31 cellular contexts compared by ENCODE assay signal in the genomic region with DNA sequence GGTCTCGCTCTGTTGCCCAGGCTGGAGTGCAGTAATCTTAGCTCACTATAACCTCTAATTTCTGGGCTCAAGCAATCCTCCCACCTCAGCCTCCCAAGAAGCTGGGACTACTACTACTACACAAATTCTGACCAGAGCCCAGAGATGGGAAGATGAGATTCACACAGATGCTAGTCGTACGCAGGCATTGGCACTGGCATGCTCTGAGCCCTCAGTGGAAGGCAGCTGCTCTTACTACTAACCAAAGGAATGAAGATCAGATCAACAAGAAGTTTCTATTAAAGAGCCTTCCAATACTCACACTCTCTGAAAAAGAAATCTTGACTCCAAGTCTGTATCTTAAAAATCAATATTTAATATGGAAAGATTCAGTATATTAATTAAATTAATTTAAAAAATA. TPM values are rescaled to one million over a fixed set of nuclear protein-coding genes. Genes with fewer than 3 reads are reported as not detected.
"Had no signal": no experiment of that assay in that cellular context is flagged by ENCODE, and none has a peak within 500 bp of the region (broad histone marks: within the 10 kb centered on the region; RNA-seq: fewer than 3 reads in every experiment).

No MANE protein-coding gene starts in this region.

- DNase-seq: activated CD4-positive, alpha-beta T cell treated with anti-CD3 and anti-CD28 coated beads, Interleukin-2, amount 10 ng/mL, durations not matched to agents 24 days and 14 days; activated CD4-positive, alpha-beta T cell treated with anti-CD3 and anti-CD28 coated beads, Interleukin-2, amount 50 U/mL, for 4 hours; activated CD8-positive, alpha-beta T cell treated with anti-CD3 and anti-CD28 coated beads for 36 hours; activated gamma-delta T cell treated with Interleukin-2 at 50 U/mL for 16 hours; activated naive CD4-positive, alpha-beta T cell treated with anti-CD3 and anti-CD28 coated beads for 36 hours; activated T-cell treated with anti-CD3 and anti-CD28 coated beads, Interleukin-2, amount 50 U/mL, for 1 hour; activated T-cell treated with anti-CD3 and anti-CD28 coated beads, Interleukin-2, amount 50 U/mL, for 72 hours; brain microvascular endothelial cell; MM.1S; MV-4-11; NCI-H1092; NCI-H1436 treated with DMSO at 0.1 percent for 48 hours; NCI-H1694 treated with DMSO at 0.1 percent for 48 hours; NCI-H2029; NCI-H345; NCI-H524 treated with DMSO at 0.1 percent for 48 hours; SHP77 treated with DMSO at 0.1 percent for 48 hours; SK-N-SH had no signal

- FAIRE-seq: TTC549 had no signal

- H3K9me3 Mint-ChIP-seq: activated CD8-positive, alpha-beta T cell treated with anti-CD3 and anti-CD28 coated beads for 36 hours; activated naive CD4-positive, alpha-beta T cell treated with anti-CD3 and anti-CD28 coated beads for 36 hours; activated T-helper 17 cell treated with anti-CD3 and anti-CD28 coated beads, Interleukin-2, amount 50 U/mL, for 72 hours; central memory CD8-positive, alpha-beta T cell; T-helper 2 cell treated with Interferon-gamma antibody and Interleukin-4, amounts not matched to agents 5 μg/mL and 100 μg/mL, for 36 hours had no signal

- H3K4me3 ChIP-seq: SJSA1 had no signal

- H3K27me3 ChIP-seq: brain microvascular endothelial cell, SJSA1 had no signal

- H3K4me1 Mint-ChIP-seq: activated CD4-positive, alpha-beta T cell treated with anti-CD3 and anti-CD28 coated beads, Interleukin-2, amount 10 ng/mL, durations not matched to agents 24 days and 14 days; activated T-helper 17 cell treated with anti-CD3 and anti-CD28 coated beads, Interleukin-2, amount 50 U/mL, for 72 hours; central memory CD8-positive, alpha-beta T cell had no signal

- H3K9me3 ChIP-seq: SJSA1, SK-N-SH had no signal

- H3K9ac ChIP-seq: SK-N-SH had no signal

- ATAC-seq: activated CD8-positive, alpha-beta T cell treated with anti-CD3 and anti-CD28 coated beads for 36 hours; activated naive CD4-positive, alpha-beta T cell treated with anti-CD3 and anti-CD28 coated beads, Interleukin-2, amount 50 U/mL, for 72 hours; activated T-cell treated with anti-CD3 and anti-CD28 coated beads, Interleukin-2, amount 50 U/mL, for 72 hours; activated T-helper 17 cell treated with anti-CD3 and anti-CD28 coated beads, Interleukin-2, amount 50 U/mL, for 72 hours; Panc1 had no signal

- H3K27ac Mint-ChIP-seq: activated CD4-positive, alpha-beta T cell treated with anti-CD3 and anti-CD28 coated beads, Interleukin-2, amount 10 ng/mL, durations not matched to agents 24 days and 14 days; activated CD8-positive, alpha-beta T cell treated with anti-CD3 and anti-CD28 coated beads for 36 hours; activated naive CD4-positive, alpha-beta T cell treated with anti-CD3 and anti-CD28 coated beads for 36 hours; activated naive CD4-positive, alpha-beta T cell treated with anti-CD3 and anti-CD28 coated beads, Interleukin-2, amount 50 U/mL, for 72 hours; activated T-cell treated with anti-CD3 and anti-CD28 coated beads, Interleukin-2, amount 50 U/mL, for 72 hours; activated T-helper 17 cell treated with anti-CD3 and anti-CD28 coated beads, Interleukin-2, amount 50 U/mL, for 72 hours; T-helper 1 cell treated with Interleukin-12 subunit alpha and Interleukin-12 subunit beta and Interleukin-4 antibody, amounts not matched to agents 30 μg/mL and 1 μg/mL, for 36 hours; T-helper 2 cell treated with Interferon-gamma antibody and Interleukin-4, amounts not matched to agents 5 μg/mL and 100 μg/mL, for 36 hours had no signal

- H3K36me3 ChIP-seq: brain microvascular endothelial cell, SJSA1 had no signal

- H3K4me3 Mint-ChIP-seq: activated CD4-positive, alpha-beta T cell treated with anti-CD3 and anti-CD28 coated beads, Interleukin-2, amount 10 ng/mL, durations not matched to agents 24 days and 14 days; activated CD8-positive, alpha-beta T cell treated with anti-CD3 and anti-CD28 coated beads for 36 hours; activated naive CD4-positive, alpha-beta T cell treated with anti-CD3 and anti-CD28 coated beads for 36 hours; activated T-cell treated with anti-CD3 and anti-CD28 coated beads, Interleukin-2, amount 50 U/mL, for 72 hours; activated T-helper 17 cell treated with anti-CD3 and anti-CD28 coated beads, Interleukin-2, amount 50 U/mL, for 72 hours; central memory CD8-positive, alpha-beta T cell; T-helper 1 cell treated with Interleukin-12 subunit alpha and Interleukin-12 subunit beta and Interleukin-4 antibody, amounts not matched to agents 30 μg/mL and 1 μg/mL, for 36 hours; T-helper 2 cell treated with Interferon-gamma antibody and Interleukin-4, amounts not matched to agents 5 μg/mL and 100 μg/mL, for 36 hours had no signal

- H3K27me3 Mint-ChIP-seq: activated CD8-positive, alpha-beta T cell treated with anti-CD3 and anti-CD28 coated beads for 36 hours had no signal

- H3K36me3 Mint-ChIP-seq: activated naive CD4-positive, alpha-beta T cell treated with anti-CD3 and anti-CD28 coated beads, Interleukin-2, amount 50 U/mL, for 72 hours had no signal

- H3K27ac ChIP-seq: brain microvascular endothelial cell, SJSA1 had no signal

RNA-seq across cellular contexts. Expression of a gene that starts 10.7 kb away (rescaled TPM):
- total RNA-seq: activated CD4-positive, alpha-beta T cell treated with anti-CD3 and anti-CD28 coated beads, Interleukin-2, amount 10 ng/mL, durations not matched to agents 24 days and 14 days; activated CD8-positive, alpha-beta memory T cell treated with anti-CD3 and anti-CD28 coated beads for 36 hours; activated CD8-positive, alpha-beta T cell treated with anti-CD3 and anti-CD28 coated beads for 36 hours; activated naive CD4-positive, alpha-beta T cell treated with anti-CD3 and anti-CD28 coated beads for 36 hours; activated naive CD4-positive, alpha-beta T cell treated with anti-CD3 and anti-CD28 coated beads, Interleukin-2, amount 50 U/mL, for 72 hours; activated T-cell treated with anti-CD3 and anti-CD28 coated beads, Interleukin-2, amount 50 U/mL, for 72 hours; activated T-helper 17 cell treated with anti-CD3 and anti-CD28 coated beads, Interleukin-2, amount 50 U/mL, for 72 hours; aorta; LHCN-M2; NCI-H460; RPMI7951; SJSA1 had no signal
- polyA plus RNA-seq: aorta, SK-N-SH had no signal

RNA-seq across cellular contexts. Expression of a gene that starts 15.2 kb away (rescaled TPM):
- total RNA-seq: activated CD4-positive, alpha-beta T cell treated with anti-CD3 and anti-CD28 coated beads, Interleukin-2, amount 10 ng/mL, durations not matched to agents 24 days and 14 days; activated CD8-positive, alpha-beta memory T cell treated with anti-CD3 and anti-CD28 coated beads for 36 hours; activated CD8-positive, alpha-beta T cell treated with anti-CD3 and anti-CD28 coated beads for 36 hours; activated naive CD4-positive, alpha-beta T cell treated with anti-CD3 and anti-CD28 coated beads for 36 hours; activated naive CD4-positive, alpha-beta T cell treated with anti-CD3 and anti-CD28 coated beads, Interleukin-2, amount 50 U/mL, for 72 hours; activated T-cell treated with anti-CD3 and anti-CD28 coated beads, Interleukin-2, amount 50 U/mL, for 72 hours; activated T-helper 17 cell treated with anti-CD3 and anti-CD28 coated beads, Interleukin-2, amount 50 U/mL, for 72 hours; aorta; LHCN-M2; NCI-H460; RPMI7951; SJSA1 had no signal
- polyA plus RNA-seq: aorta, SK-N-SH had no signal

RNA-seq across cellular contexts. Expression of a gene that starts 32.9 kb away (rescaled TPM):
- total RNA-seq: LHCN-M2, NCI-H460, RPMI7951, SJSA1 had no signal

RNA-seq across cellular contexts. Expression of a gene that starts 51.1 kb away (rescaled TPM):
- total RNA-seq: activated CD4-positive, alpha-beta T cell treated with anti-CD3 and anti-CD28 coated beads, Interleukin-2, amount 10 ng/mL, durations not matched to agents 24 days and 14 days; NCI-H460 had no signal
